22 cellular contexts compared by ENCODE assay signal in the genomic region with DNA sequence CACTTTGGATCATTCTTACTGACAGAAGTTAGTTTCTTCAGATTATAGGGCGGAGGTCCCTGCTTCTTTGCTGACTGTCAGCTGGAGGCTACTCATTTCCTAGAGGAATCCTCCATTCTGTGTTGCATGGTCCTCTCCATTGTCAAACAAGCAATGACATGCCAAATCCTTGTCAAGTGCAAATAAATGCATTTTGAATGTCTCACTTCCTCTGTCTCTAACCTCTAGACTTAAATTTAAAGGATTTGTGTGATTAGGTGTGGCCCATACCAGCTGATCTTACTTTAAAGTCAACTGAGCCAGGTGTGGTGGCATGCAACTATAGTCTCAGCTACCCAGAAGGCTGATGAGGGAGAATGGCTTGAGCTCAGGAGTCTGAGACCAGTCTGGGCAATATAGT.
DNase-seq lines count a peak whose midpoint lies in the region; ATAC-seq, FAIRE-seq and TF ChIP-seq lines count a peak whose summit lies in the region.
"Had no signal": no experiment of that assay in that cellular context is flagged by ENCODE, and none has a peak within 500 bp of the region (broad histone marks: within the 10 kb centered on the region; RNA-seq: fewer than 3 reads in every experiment).

No MANE protein-coding gene starts in this region.

- H3K27me3 Mint-ChIP-seq in MCF 10A (ENCODE audit: insufficient read depth, unreplicated experiment) = no peaks in the 10 kb centered on the region
- H3K27me3 Mint-ChIP-seq: B cell; CD4-positive, CD25-positive, alpha-beta regulatory T cell had no signal

- H4K20me1 ChIP-seq in mammary epithelial cell (ENCODE audit: insufficient read depth, low read length) = no peaks in the 10 kb centered on the region
- H4K20me1 ChIP-seq: BLaER1 had no signal

- no peak overlapping the region for H3K27ac Mint-ChIP-seq in MCF 10A (ENCODE audit: low read depth, unreplicated experiment)
- H3K27ac Mint-ChIP-seq: B cell; CD4-positive, CD25-positive, alpha-beta regulatory T cell; CD8-positive, alpha-beta T cell; GM23338; H9 had no signal

- in situ Hi-C loops in mammary epithelial cell (cut with MboI; ENCODE audit: low sequenced_read_pairs in 2 of 2) = no loop called here

- H3K79me2 ChIP-seq in mammary epithelial cell (ENCODE audit: insufficient read depth, low read length) = no peaks in the 10 kb centered on the region

- no peak for FAIRE-seq in GM12891 (lab: Jason Lieb, UNC)
- FAIRE-seq: A204.1, G401.6 had no signal

- H3K4me1 ChIP-seq in mammary epithelial cell (ENCODE audit: insufficient read depth, low read length) (peaks cover 12% of the 10 kb centered on the region), RWPE2 (ENCODE audit: insufficient read depth, poor library complexity, severe bottlenecking) (peaks cover 21% of the 10 kb centered on the region)
- H3K4me1 ChIP-seq: BLaER1, Caco-2 had no signal

- ATAC-seq in RWPE2 (ENCODE audit: low read depth) (peak; percentile 98), HG03175 (IDR thresholded peaks at IDR 0.05; ENCODE audit: unreplicated experiment) (no peak)
- ATAC-seq: CD8-positive, alpha-beta T cell; GM23338; HCT116 had no signal

- H3K27ac ChIP-seq in mammary epithelial cell (ENCODE audit: insufficient read depth, low read depth, low read length) = no peak overlapping the region
- H3K27ac ChIP-seq in RWPE2 (ENCODE audit: poor library complexity, severe bottlenecking) = peak overlapping the region; percentile 68
- H3K27ac ChIP-seq: 22Rv1, BLaER1, C4-2B had no signal

- H3K27me3 ChIP-seq in mammary epithelial cell (ENCODE audit: insufficient read depth, low read length) = no peaks in the 10 kb centered on the region
- H3K27me3 ChIP-seq in RWPE2 (ENCODE audit: insufficient read depth, poor library complexity, severe bottlenecking) = no peaks in the 10 kb centered on the region
- H3K27me3 ChIP-seq: BLaER1 had no signal

- no peaks in the 10 kb centered on the region for H3K36me3 Mint-ChIP-seq in MCF 10A (ENCODE audit: insufficient read depth, unreplicated experiment)
- H3K36me3 Mint-ChIP-seq: CD4-positive, CD25-positive, alpha-beta regulatory T cell; CD8-positive, alpha-beta T cell had no signal

- POLR2A ChIA-PET in MCF 10A (lab: Yijun Ruan, JAX) = no interaction called here

- no TSS peak for BruUV-seq in mammary epithelial cell (replicated peaks; lab: Mats Ljungman, UMichigan)
- BruUV-seq in MCF 10A (replicated peaks; lab: Mats Ljungman, UMichigan) = no TSS peak

- peak; percentile 71 for DNase-seq in mammary epithelial cell
- DNase-seq in MCF 10A (ENCODE audit: unreplicated experiment) = no peak
- no peak for DNase-seq in RWPE2 (ENCODE audit: low spot score)
- DNase-seq in epithelial cell of esophagus (ENCODE audit: low read depth) = peak; percentile 88
- no peak for DNase-seq in foreskin fibroblast
- DNase-seq in activated naive CD4-positive, alpha-beta T cell (lab: John Stamatoyannopoulos, UW) = no peak
- no peak for DNase-seq in GM12891 (ENCODE audit: insufficient read length, low spot score)
- DNase-seq: Caco-2; CD4-positive, CD25-positive, alpha-beta regulatory T cell; CD8-positive, alpha-beta T cell; DMS153; DND-41; H9 had no signal

- H2AFZ ChIP-seq in mammary epithelial cell (ENCODE audit: low read depth, low read length) = peak overlapping the region; percentile 46
- H2AFZ ChIP-seq: GM23338 had no signal

- H3K9ac ChIP-seq in mammary epithelial cell (ENCODE audit: insufficient read depth, low read length) = no peak overlapping the region
- H3K9ac ChIP-seq: BLaER1 had no signal

- dilution Hi-C loops in mammary epithelial cell (cut with HindIII; ENCODE audit: low sequenced_read_pairs) = no loop called here

- intact Hi-C loops in mammary epithelial cell (cut with micrococcal nuclease) (no loop called here), MCF 10A (cut with micrococcal nuclease) (no loop called here)

- no peaks in the 10 kb centered on the region for H3K36me3 ChIP-seq in mammary epithelial cell (ENCODE audit: insufficient read depth, low read length)
- no peaks in the 10 kb centered on the region for H3K36me3 ChIP-seq in RWPE2 (ENCODE audit: low read depth)
- H3K36me3 ChIP-seq: BLaER1 had no signal

- WGBS in mammary epithelial cell (ENCODE audit: low coverage, missing lambda C conversion rate) = 27% methylated on average over 1 of the region's 1 CpG

- H3K9me3 ChIP-seq in mammary epithelial cell (replicated peaks; ENCODE audit: insufficient read depth, low read length) (peaks cover 12% of the 10 kb centered on the region), RWPE2 (ENCODE audit: severe bottlenecking) (peaks cover 3% of the 10 kb centered on the region)

- H3K4me3 ChIP-seq in mammary epithelial cell (replicated peaks in 1 of 3; ENCODE audit: insufficient read depth in 1 of 3, low read depth in 2 of 3, low read length in 3 of 3) = no peak overlapping the region
- no peak overlapping the region for H3K4me3 ChIP-seq in RWPE2 (ENCODE audit: severe bottlenecking)
- H3K4me3 ChIP-seq in epithelial cell of esophagus (ENCODE audit: low read length) = no peak overlapping the region
- H3K4me3 ChIP-seq in foreskin fibroblast (ENCODE audit: low read depth in 1 of 2, low read length in 2 of 2) = no peak overlapping the region
- H3K4me3 ChIP-seq: BLaER1, GM23338 had no signal

- peaks cover 18% of the 10 kb centered on the region for H3K9me3 Mint-ChIP-seq in MCF 10A (ENCODE audit: unreplicated experiment)

- no peak for TF ChIP-seq CTCF in mammary epithelial cell (conservative IDR thresholded peaks at IDR 0.05 in 1 of 2, IDR thresholded peaks at IDR 0.05 in 1 of 2; ENCODE audit: extremely low read depth in 1 of 2, insufficient read depth in 1 of 2, low read depth in 1 of 2, low read length in 2 of 2)
- no peak for TF ChIP-seq CTCF in MCF 10A (IDR thresholded peaks at IDR 0.05; ENCODE audit: unreplicated experiment)
- no peak for TF ChIP-seq CTCF in RWPE2 (IDR thresholded peaks at IDR 0.05; ENCODE audit: poor library complexity, severe bottlenecking)
- TF ChIP-seq CTCF in epithelial cell of esophagus (IDR thresholded peaks at IDR 0.05; ENCODE audit: insufficient read depth, low read depth, low read length, missing control alignments) = no peak
- no peak for TF ChIP-seq CTCF in foreskin fibroblast (IDR thresholded peaks at IDR 0.05; ENCODE audit: low read depth, low read length)

- no peaks in the 10 kb centered on the region for H3K4me1 Mint-ChIP-seq in MCF 10A (ENCODE audit: insufficient read depth, unreplicated experiment)
- H3K4me1 Mint-ChIP-seq: B cell; CD4-positive, CD25-positive, alpha-beta regulatory T cell; GM23338; H9 had no signal

- H3K4me2 ChIP-seq in mammary epithelial cell (ENCODE audit: insufficient read depth, low read depth, low read length) = peak overlapping the region; percentile 51
- H3K4me2 ChIP-seq: BLaER1, GM23338 had no signal

- TF ChIP-seq POLR2A in GM12891 (IDR thresholded peaks at IDR 0.05; ENCODE audit: low read depth, low read length) = no peak

- CTCF ChIA-PET in mammary epithelial cell (lab: Charles Lee; ENCODE audit: low non-redundant PET) = no interaction called here
- CTCF ChIA-PET in MCF 10A (lab: Yijun Ruan, JAX) = no interaction called here

- H3K4me3 Mint-ChIP-seq in MCF 10A (ENCODE audit: unreplicated experiment) = no peak overlapping the region
- H3K4me3 Mint-ChIP-seq: B cell; CD4-positive, CD25-positive, alpha-beta regulatory T cell; CD8-positive, alpha-beta T cell; GM23338; H9 had no signal

TF ChIP-seq in GM12891, 5 proteins besides CTCF, POLR2A, EP300 and RAD21:
- TF ChIP-seq POLR2AphosphoS5 (IDR thresholded peaks at IDR 0.05; ENCODE audit: low read depth, low read length) = no peak
- no peak for TF ChIP-seq SPI1 (IDR thresholded peaks at IDR 0.05; ENCODE audit: low read depth, low read length)
- TF ChIP-seq PAX5 (IDR thresholded peaks at IDR 0.05; ENCODE audit: insufficient read depth, low read length, severe bottlenecking) = no peak
- no peak for TF ChIP-seq TAF1 (IDR thresholded peaks at IDR 0.05; ENCODE audit: low read depth, low read length)
- TF ChIP-seq POU2F2 (IDR thresholded peaks at IDR 0.05; ENCODE audit: low read depth, low read length) = no peak

Comparison
In these comparisons a context has a peak if more than half of its experiments do, and no peak if none do; other contexts are left out.
1. DNase-seq: peak in mammary epithelial cell (single experiment) and epithelial cell of esophagus (single experiment); none in MCF 10A (single experiment), RWPE2 (single experiment), foreskin fibroblast (0 of 2), activated naive CD4-positive, alpha-beta T cell (0 of 4) and GM12891 (single experiment).